Comparison of ENCODE assay signal across 25 cellular contexts in genomic region chr22:43535741-43536140, GRCh38.
A peak's percentile ranks its signal among the peaks of the same experiment; 100 is the strongest.
DNase-seq lines count a peak whose midpoint lies in the region; FAIRE-seq and TF ChIP-seq lines count a peak whose summit lies in the region.
"Had no signal": no experiment of that assay in that cellular context is flagged by ENCODE, and none has a peak within 500 bp of the region (broad histone marks: within the 10 kb centered on the region; RNA-seq: fewer than 3 reads in every experiment).

No MANE protein-coding gene starts in this region.

- H3K9me1 ChIP-seq in keratinocyte (ENCODE audit: control insufficient read depth, extremely low read depth, insufficient read depth, low read length), result no peaks in the 10 kb centered on the region

- H4K20me1 ChIP-seq in keratinocyte (ENCODE audit: control insufficient read depth, extremely low read depth, insufficient read depth, low read length), result no peaks in the 10 kb centered on the region
- H4K20me1 ChIP-seq: BLaER1 had no signal

- peak overlapping the region; percentile 82 for H3K27ac ChIP-seq in RWPE1
- peak overlapping the region; percentile 33 for H3K27ac ChIP-seq in keratinocyte (ENCODE audit: control insufficient read depth, insufficient read depth, low read length)
- peak overlapping the region; percentile 36 for H3K27ac ChIP-seq in temporal lobe (ENCODE audit: low read depth, low read length)
- H3K27ac ChIP-seq in coronary artery, result no peak overlapping the region
- H3K27ac ChIP-seq: BLaER1 had no signal

- peak; percentile 48 for DNase-seq in RWPE1 (ENCODE audit: low spot score)
- DNase-seq in bronchial epithelial cell (ENCODE audit: low read depth), result peak; percentile 95
- DNase-seq in keratinocyte (ENCODE audit: low read depth, low spot score), result peak; percentile 78
- no peak for DNase-seq in RCC 7860 (ENCODE audit: low spot score)
- no peak for DNase-seq in GM10248 (ENCODE audit: extremely low spot score)
- no peak for DNase-seq in coronary artery (ENCODE audit: low spot score)
- no peak for DNase-seq in SIG-M5 (lab: John Stamatoyannopoulos, UW)
- DNase-seq: CD4-positive, CD25-positive, alpha-beta regulatory T cell; DMS153; H9; KBM-7; MM.1S; NCI-H2029; NCI-H446 treated with DMSO at 0.1 percent for 48 hours; NCI-H526; NCI-H82; NK-92 treated with Interleukin-12 subunit alpha and Interleukin-12 subunit beta, amount 100 ng/mL, for 24 hours; PC-3; SHP77 had no signal

- no peaks in the 10 kb centered on the region for H3K79me2 ChIP-seq in keratinocyte (ENCODE audit: control insufficient read depth, insufficient read depth, low read length)

- no peak overlapping the region for H2AFZ ChIP-seq in keratinocyte (ENCODE audit: control insufficient read depth, low read length)
- H2AFZ ChIP-seq: GM23338 had no signal

- H3K27me3 ChIP-seq in bronchial epithelial cell (ENCODE audit: control insufficient read depth, insufficient read depth, low read length) (peaks cover 2% of the 10 kb centered on the region), keratinocyte (ENCODE audit: control insufficient read depth, extremely low read depth, insufficient read depth, low read length) (no peaks in the 10 kb centered on the region)
- H3K27me3 ChIP-seq: BLaER1 had no signal

- TF ChIP-seq CTCF in RWPE1 (conservative IDR thresholded peaks at IDR 0.05; ENCODE audit: low read depth) (no peak), bronchial epithelial cell (IDR thresholded peaks at IDR 0.05; ENCODE audit: insufficient read depth, low read length, severe bottlenecking) (no peak), keratinocyte (optimal IDR thresholded peaks at IDR 0.05 in 1 of 3, IDR thresholded peaks at IDR 0.05 in 1 of 3, conservative IDR thresholded peaks at IDR 0.05 in 1 of 3; ENCODE audit: extremely low read depth in 1 of 3, insufficient read depth in 2 of 3, low read length in 3 of 3) (no peak), GM10248 (IDR thresholded peaks at IDR 0.05; ENCODE audit: control extremely low read depth, extremely low read depth, low read depth, missing control alignments) (no peak), coronary artery (IDR thresholded peaks at IDR 0.05) (no peak)

- H3K9me3 ChIP-seq in keratinocyte (ENCODE audit: control insufficient read depth, low read depth, low read length), result no peaks in the 10 kb centered on the region
- H3K9me3 ChIP-seq: BLaER1 had no signal

- POLR2A ChIA-PET in RWPE1 (lab: Yijun Ruan, JAX; ENCODE audit: low non-redundant PET), result no interaction called here
- POLR2A ChIA-PET in GM10248 (lab: Yijun Ruan, JAX), result no interaction called here

- FAIRE-seq in bronchial epithelial cell (lab: Jason Lieb, UNC), result no peak
- FAIRE-seq in keratinocyte (lab: Jason Lieb, UNC), result peak; percentile 98
- FAIRE-seq in RCC 7860 (lab: Jason Lieb, UNC), result no peak
- FAIRE-seq: A204.1, G401.6, GM12878 had no signal

- H3K9ac ChIP-seq in keratinocyte (ENCODE audit: control insufficient read depth, extremely low read depth, insufficient read depth, low read length), result no peak overlapping the region
- H3K9ac ChIP-seq: BLaER1 had no signal

- dilution Hi-C loops in keratinocyte (cut with MboI; ENCODE audit: extremely low pct_ligation_motif_present, low sequenced_read_pairs), result no loop called here

- H3K4me1 ChIP-seq in keratinocyte (ENCODE audit: control insufficient read depth, extremely low read depth, insufficient read depth, low read length), result peaks cover 29% of the 10 kb centered on the region
- H3K4me1 ChIP-seq: BLaER1 had no signal

- H3K4me2 ChIP-seq in keratinocyte (ENCODE audit: control insufficient read depth, extremely low read depth, insufficient read depth, low read depth, low read length), result peak overlapping the region; percentile 50
- H3K4me2 ChIP-seq: BLaER1, GM23338 had no signal

- no peaks in the 10 kb centered on the region for H3K36me3 ChIP-seq in bronchial epithelial cell (ENCODE audit: control insufficient read depth, insufficient read depth, low read length)
- H3K36me3 ChIP-seq in keratinocyte (ENCODE audit: control insufficient read depth in 2 of 2, extremely low read depth in 1 of 2, insufficient read depth in 2 of 2, low read length in 2 of 2), result no peaks in the 10 kb centered on the region
- H3K36me3 ChIP-seq: BLaER1 had no signal

- H3K4me3 ChIP-seq in bronchial epithelial cell (ENCODE audit: low read depth, low read length) (no peak overlapping the region), keratinocyte (ENCODE audit: control insufficient read depth in 2 of 3, extremely low read depth in 1 of 3, insufficient read depth in 2 of 3, low read depth in 1 of 3, low read length in 3 of 3) (peak overlapping the region in 1 of 3 experiments; percentile 1), coronary artery (no peak overlapping the region)
- H3K4me3 ChIP-seq: BLaER1, GM12878, GM23338 had no signal

- CTCF ChIA-PET in RWPE1 (lab: Yijun Ruan, JAX), result no interaction called here
- CTCF ChIA-PET in GM10248 (lab: Yijun Ruan, JAX), result no interaction called here

Comparison
In these comparisons a context has a peak if more than half of its experiments do, and no peak if none do; other contexts are left out.
1. DNase-seq: peak in RWPE1 (single experiment), bronchial epithelial cell (single experiment) and keratinocyte (single experiment); none in RCC 7860 (single experiment), GM10248 (single experiment), coronary artery (single experiment) and SIG-M5 (single experiment).
2. H3K27ac ChIP-seq: peak in RWPE1 (single experiment), keratinocyte (single experiment) and temporal lobe (single experiment); none in coronary artery (0 of 2).